2 cellular contexts compared by ENCODE assay signal in genomic region chr14:102256691-102257090, GRCh38.
TF ChIP-seq lines count a peak whose summit lies in the region.

No MANE protein-coding gene starts in this region.

TF ChIP-seq in A549, 52 proteins besides CTCF, POLR2A, EP300 and RAD21:
- TF ChIP-seq GATA3 (IDR thresholded peaks at IDR 0.05; ENCODE audit: borderline replicate concordance) (no peak), HOXA7 (CRISPR knock-in tag; IDR thresholded peaks at IDR 0.05) (no peak), HOXB13 (CRISPR knock-in tag; IDR thresholded peaks at IDR 0.05; ENCODE audit: low read depth) (no peak), HOXB5 (CRISPR knock-in tag; IDR thresholded peaks at IDR 0.05) (no peak), HMGXB4 (CRISPR knock-in tag; IDR thresholded peaks at IDR 0.05; ENCODE audit: borderline replicate concordance) (no peak), CBX8 (IDR thresholded peaks at IDR 0.05) (no peak)
- TF ChIP-seq, protein P1, sequence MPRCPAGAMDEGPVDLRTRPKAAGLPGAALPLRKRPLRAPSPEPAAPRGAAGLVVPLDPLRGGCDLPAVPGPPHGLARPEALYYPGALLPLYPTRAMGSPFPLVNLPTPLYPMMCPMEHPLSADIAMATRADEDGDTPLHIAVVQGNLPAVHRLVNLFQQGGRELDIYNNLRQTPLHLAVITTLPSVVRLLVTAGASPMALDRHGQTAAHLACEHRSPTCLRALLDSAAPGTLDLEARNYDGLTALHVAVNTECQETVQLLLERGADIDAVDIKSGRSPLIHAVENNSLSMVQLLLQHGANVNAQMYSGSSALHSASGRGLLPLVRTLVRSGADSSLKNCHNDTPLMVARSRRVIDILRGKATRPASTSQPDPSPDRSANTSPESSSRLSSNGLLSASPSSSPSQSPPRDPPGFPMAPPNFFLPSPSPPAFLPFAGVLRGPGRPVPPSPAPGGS (IDR thresholded peaks at IDR 0.05): no peak
- TF ChIP-seq, protein P2, sequence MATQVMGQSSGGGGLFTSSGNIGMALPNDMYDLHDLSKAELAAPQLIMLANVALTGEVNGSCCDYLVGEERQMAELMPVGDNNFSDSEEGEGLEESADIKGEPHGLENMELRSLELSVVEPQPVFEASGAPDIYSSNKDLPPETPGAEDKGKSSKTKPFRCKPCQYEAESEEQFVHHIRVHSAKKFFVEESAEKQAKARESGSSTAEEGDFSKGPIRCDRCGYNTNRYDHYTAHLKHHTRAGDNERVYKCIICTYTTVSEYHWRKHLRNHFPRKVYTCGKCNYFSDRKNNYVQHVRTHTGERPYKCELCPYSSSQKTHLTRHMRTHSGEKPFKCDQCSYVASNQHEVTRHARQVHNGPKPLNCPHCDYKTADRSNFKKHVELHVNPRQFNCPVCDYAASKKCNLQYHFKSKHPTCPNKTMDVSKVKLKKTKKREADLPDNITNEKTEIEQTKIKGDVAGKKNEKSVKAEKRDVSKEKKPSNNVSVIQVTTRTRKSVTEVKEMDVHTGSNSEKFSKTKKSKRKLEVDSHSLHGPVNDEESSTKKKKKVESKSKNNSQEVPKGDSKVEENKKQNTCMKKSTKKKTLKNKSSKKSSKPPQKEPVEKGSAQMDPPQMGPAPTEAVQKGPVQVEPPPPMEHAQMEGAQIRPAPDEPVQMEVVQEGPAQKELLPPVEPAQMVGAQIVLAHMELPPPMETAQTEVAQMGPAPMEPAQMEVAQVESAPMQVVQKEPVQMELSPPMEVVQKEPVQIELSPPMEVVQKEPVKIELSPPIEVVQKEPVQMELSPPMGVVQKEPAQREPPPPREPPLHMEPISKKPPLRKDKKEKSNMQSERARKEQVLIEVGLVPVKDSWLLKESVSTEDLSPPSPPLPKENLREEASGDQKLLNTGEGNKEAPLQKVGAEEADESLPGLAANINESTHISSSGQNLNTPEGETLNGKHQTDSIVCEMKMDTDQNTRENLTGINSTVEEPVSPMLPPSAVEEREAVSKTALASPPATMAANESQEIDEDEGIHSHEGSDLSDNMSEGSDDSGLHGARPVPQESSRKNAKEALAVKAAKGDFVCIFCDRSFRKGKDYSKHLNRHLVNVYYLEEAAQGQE (IDR thresholded peaks at IDR 0.05): no peak
TF ChIP-seq in A549: peak in this region for 0.

TF ChIP-seq in K562, 482 proteins besides CTCF, POLR2A, EP300 and RAD21:
- TF ChIP-seq, protein P3, sequence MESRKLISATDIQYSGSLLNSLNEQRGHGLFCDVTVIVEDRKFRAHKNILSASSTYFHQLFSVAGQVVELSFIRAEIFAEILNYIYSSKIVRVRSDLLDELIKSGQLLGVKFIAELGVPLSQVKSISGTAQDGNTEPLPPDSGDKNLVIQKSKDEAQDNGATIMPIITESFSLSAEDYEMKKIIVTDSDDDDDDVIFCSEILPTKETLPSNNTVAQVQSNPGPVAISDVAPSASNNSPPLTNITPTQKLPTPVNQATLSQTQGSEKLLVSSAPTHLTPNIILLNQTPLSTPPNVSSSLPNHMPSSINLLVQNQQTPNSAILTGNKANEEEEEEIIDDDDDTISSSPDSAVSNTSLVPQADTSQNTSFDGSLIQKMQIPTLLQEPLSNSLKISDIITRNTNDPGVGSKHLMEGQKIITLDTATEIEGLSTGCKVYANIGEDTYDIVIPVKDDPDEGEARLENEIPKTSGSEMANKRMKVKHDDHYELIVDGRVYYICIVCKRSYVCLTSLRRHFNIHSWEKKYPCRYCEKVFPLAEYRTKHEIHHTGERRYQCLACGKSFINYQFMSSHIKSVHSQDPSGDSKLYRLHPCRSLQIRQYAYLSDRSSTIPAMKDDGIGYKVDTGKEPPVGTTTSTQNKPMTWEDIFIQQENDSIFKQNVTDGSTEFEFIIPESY (CRISPR knock-in tag; IDR thresholded peaks at IDR 0.05): 0 out of 2 replicates have a peak, but pooled peaks have one; percentile 7
- no peak for TF ChIP-seq ZBTB12 (CRISPR knock-in tag; IDR thresholded peaks at IDR 0.05)
TF ChIP-seq in K562: peak in this region for 1.
